Comparison of ENCODE assay signal across 22 cellular contexts in the genomic region with DNA sequence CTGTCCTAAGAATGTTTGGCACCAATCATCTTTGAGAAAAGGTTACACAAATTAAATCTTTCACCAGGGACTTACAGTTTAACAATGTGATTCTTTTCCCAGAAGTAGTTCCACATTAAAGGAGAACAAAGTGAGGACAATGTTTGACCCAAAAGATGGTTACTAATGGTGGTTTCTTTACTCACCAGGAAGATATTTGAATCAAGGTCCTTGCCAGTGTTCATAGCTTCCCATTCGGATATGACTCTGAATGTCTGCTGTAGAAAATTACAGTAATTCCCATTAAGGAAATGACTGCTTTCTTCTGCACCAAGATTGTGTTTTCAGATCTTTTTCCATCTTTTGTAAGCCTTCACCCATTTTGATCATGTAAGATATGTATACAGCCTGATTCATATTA.
DNase-seq lines count a peak whose midpoint lies in the region; ATAC-seq and TF ChIP-seq lines count a peak whose summit lies in the region.
"Had no signal": no experiment of that assay in that cellular context is flagged by ENCODE, and none has a peak within 500 bp of the region (broad histone marks: within the 10 kb centered on the region; RNA-seq: fewer than 3 reads in every experiment).

No MANE protein-coding gene starts in this region.

- H3K4me2 ChIP-seq in IMR-90 (ENCODE audit: low read depth, low read length), result no peak overlapping the region; the same call in 1 of the 2 replicates

- H2BK20ac ChIP-seq in IMR-90 (ENCODE audit: low read depth, low read length), result peak overlapping the region; percentile 81; the same call in 1 of the 2 replicates

- H3K36me3 ChIP-seq in BJ (ENCODE audit: control insufficient read depth, insufficient read depth, low read length) (no peaks in the 10 kb centered on the region), IMR-90 (ENCODE audit: control insufficient read depth, insufficient read depth, low read length) (no peaks in the 10 kb centered on the region), thyroid gland (no peaks in the 10 kb centered on the region)
- H3K36me3 ChIP-seq: colonic mucosa, heart left ventricle, lower lobe of right lung, right lobe of liver, uterus had no signal

- no peak overlapping the region for H2AK5ac ChIP-seq in IMR-90 (ENCODE audit: low read depth, low read length)

- H3K4me1 ChIP-seq in IMR-90 (ENCODE audit: control insufficient read depth, insufficient read depth, low read length) (peaks cover 10% of the 10 kb centered on the region), thyroid gland (peaks cover 7 to 21% of the 10 kb centered on the region in 2 donors)
- H3K4me1 ChIP-seq: colonic mucosa, lower lobe of right lung, right lobe of liver, uterus had no signal

- no peaks in the 10 kb centered on the region for H3K9me3 ChIP-seq in IMR-90 (ENCODE audit: control insufficient read depth, insufficient read depth, low read length)
- H3K9me3 ChIP-seq in thyroid gland, result no peaks in the 10 kb centered on the region
- H3K9me3 ChIP-seq: colonic mucosa, heart left ventricle, lower lobe of right lung, right lobe of liver, uterus had no signal

- no peaks in the 10 kb centered on the region for H4K20me1 ChIP-seq in IMR-90 (ENCODE audit: insufficient read depth, low read length)

- H2BK15ac ChIP-seq in IMR-90 (ENCODE audit: low read depth, low read length), result peak overlapping the region; percentile 57; the same call in 1 of the 3 replicates

- H3K9me1 ChIP-seq in IMR-90 (ENCODE audit: insufficient read depth, low read length), result peaks cover 3% of the 10 kb centered on the region; the same call in 1 of the 2 replicates

- peak overlapping the region; percentile 10; the same call in 1 of the 2 replicates for H3K23ac ChIP-seq in IMR-90 (ENCODE audit: low read depth, low read length)

- no peaks in the 10 kb centered on the region for H3K79me1 ChIP-seq in IMR-90 (ENCODE audit: low read depth in 1 of 2, low read length in 2 of 2)

- peak; percentile 51 for DNase-seq in BJ (ENCODE audit: low read depth)
- DNase-seq in IMR-90, result peak; percentile 83
- DNase-seq in cardiac fibroblast (ENCODE audit: low read depth in 2 of 2), result peak; percentile 36 to 79
- peak; percentile 63 for DNase-seq in kidney tubule cell (ENCODE audit: low spot score)
- no peak for DNase-seq in NCI-H2227 (lab: John Stamatoyannopoulos, UW; ENCODE audit: unreplicated experiment)
- DNase-seq in thyroid gland, result no peak
- DNase-seq in left lobe of liver (ENCODE audit: low spot score), result no peak
- DNase-seq: activated effector memory CD4-positive, alpha-beta T cell treated with anti-CD3 and anti-CD28 coated beads, Interleukin-2, amount 50 U/mL, for 16 hours; Calu3; colonic mucosa; GF-D8; heart left ventricle; immature natural killer cell; lower lobe of right lung; NCI-H1417; NCI-H748 treated with DMSO at 0.1 percent for 48 hours; occipital lobe; right lobe of liver; stimulated activated CD4-positive, alpha-beta T cell treated with anti-CD3 and anti-CD28 coated beads, Interleukin-2, amount 100 ng/mL, for 24 hours; uterus had no signal

- intact Hi-C loops in IMR-90 (cut with micrococcal nuclease) (no loop called here), thyroid gland (cut with DNase I) (no loop called here)

- no TSS peak for BruUV-seq in IMR-90 (replicated peaks; lab: Mats Ljungman, UMichigan)

- H3K18ac ChIP-seq in IMR-90 (ENCODE audit: low read depth, low read length), result no peak overlapping the region; the same call in 1 of the 2 replicates

- H4K8ac ChIP-seq in IMR-90 (ENCODE audit: low read depth in 2 of 2, low read length in 2 of 2), result peak overlapping the region in 1 of 2 experiments; percentile 61; a peak in 1 of 4 replicates

- in situ Hi-C loops in IMR-90 (cut with MboI; ENCODE audit: low sequenced_read_pairs), result no loop called here

- POLR2A ChIA-PET in BJ (lab: Charles Lee) (no interaction called here), IMR-90 (lab: Charles Lee; ENCODE audit: unreplicated experiment) (no interaction called here)

- no peaks in the 10 kb centered on the region for H3K27me3 ChIP-seq in BJ (ENCODE audit: control insufficient read depth, insufficient read depth, low read length)
- H3K27me3 ChIP-seq in IMR-90 (ENCODE audit: control insufficient read depth, insufficient read depth, low read length), result no peaks in the 10 kb centered on the region
- H3K27me3 ChIP-seq in thyroid gland, result no peaks in the 10 kb centered on the region
- H3K27me3 ChIP-seq: colonic mucosa, heart left ventricle, right lobe of liver, uterus had no signal

- H2BK120ac ChIP-seq in IMR-90 (ENCODE audit: low read depth, low read length), result peak overlapping the region; percentile 63; the same call in 1 of the 2 replicates

- CTCF ChIA-PET in BJ (lab: Yijun Ruan, JAX), result interaction anchor here (1.2 to 3.4 kb wide), 2 partner anchors 12 to 561 kb away, joined by 3 to 10 read pairs; no protein-coding TSS in a partner anchor
- CTCF ChIA-PET in IMR-90 (lab: Yijun Ruan, JAX), result interaction anchor here (0.6 kb wide), 1 partner anchor 55 kb away, joined by 4 read pairs; no protein-coding TSS in a partner anchor

- ATAC-seq in IMR-90 (ENCODE audit: low read depth) (peak; percentile 16; the same call in 1 of the 2 replicates), HG03159 (IDR thresholded peaks at IDR 0.05; ENCODE audit: unreplicated experiment) (no peak), left lobe of liver (no peak)
- ATAC-seq: heart left ventricle, lower lobe of right lung, Panc1, right lobe of liver had no signal

- TF ChIP-seq POLR2A in IMR-90 (IDR thresholded peaks at IDR 0.05; ENCODE audit: low read depth, low read length), result no peak
- TF ChIP-seq POLR2A in thyroid gland (IDR thresholded peaks at IDR 0.05), result no peak

- H4K91ac ChIP-seq in IMR-90 (ENCODE audit: insufficient read depth, low read depth, low read length), result 0 out of 2 replicates have a peak overlapping the region, but pooled peaks have one; percentile 22

- H3K9ac ChIP-seq in IMR-90 (ENCODE audit: low read depth, low read length), result no peak overlapping the region

- WGBS in IMR-90 (ENCODE audit: extremely low coverage in 2 of 2, insufficient read length in 1 of 2), 2 experiments, result no CpG with 5 or more reads among the region's 1 CpG
- WGBS in thyroid gland, 2 donors, result 81 to 83% methylated on average over 1 of the region's 1 CpG

- peak overlapping the region; percentile 78 for H2BK5ac ChIP-seq in IMR-90 (ENCODE audit: low read depth, low read length, poor library complexity, severe bottlenecking)

- H3K27ac ChIP-seq in IMR-90 (ENCODE audit: insufficient read depth, low read length) (no peak overlapping the region), thyroid gland (no peak overlapping the region)
- H3K27ac ChIP-seq: colonic mucosa, heart left ventricle, lower lobe of right lung, right lobe of liver, uterus had no signal

- no peak overlapping the region for H2AFZ ChIP-seq in IMR-90 (replicated peaks; ENCODE audit: low read length, poor library complexity)

- dilution Hi-C loops in IMR-90 (cut with HindIII; ENCODE audit: low sequenced_read_pairs, unreplicated experiment), result no loop called here

- no peak for TF ChIP-seq CTCF in BJ (IDR thresholded peaks at IDR 0.05; ENCODE audit: insufficient read depth, low read depth, low read length)
- TF ChIP-seq CTCF in IMR-90 (conservative IDR thresholded peaks at IDR 0.05; ENCODE audit: low read depth, low read length), result no peak
- TF ChIP-seq CTCF in cardiac fibroblast (IDR thresholded peaks at IDR 0.05; ENCODE audit: low read depth, low read length), result no peak
- TF ChIP-seq CTCF in thyroid gland (IDR thresholded peaks at IDR 0.05), result no peak

- H3K56ac ChIP-seq in IMR-90 (ENCODE audit: extremely low read depth, insufficient read depth, low read length), result no peak overlapping the region; the same call in 1 of the 2 replicates

- H3K14ac ChIP-seq in IMR-90 (replicated peaks; ENCODE audit: low read depth, low read length), result peak overlapping the region; percentile 49

- H3K4ac ChIP-seq in IMR-90 (ENCODE audit: low read depth, low read length), result peak overlapping the region; percentile 52; the same call in 1 of the 2 replicates

- no peak for TF ChIP-seq RAD21 in IMR-90 (IDR thresholded peaks at IDR 0.05; ENCODE audit: low read length)

- H4K5ac ChIP-seq in IMR-90 (ENCODE audit: low read depth, low read length), result no peak overlapping the region

- H2AK9ac ChIP-seq in IMR-90 (replicated peaks; ENCODE audit: low read depth, low read length, poor library complexity), result no peak overlapping the region

- H3K4me3 ChIP-seq in BJ (ENCODE audit: low read depth, low read length) (no peak overlapping the region), IMR-90 (ENCODE audit: insufficient read depth, low read depth, low read length) (no peak overlapping the region), cardiac fibroblast (replicated peaks in 1 of 2; ENCODE audit: low read depth in 2 of 2, low read length in 2 of 2) (no peak overlapping the region), thyroid gland (replicated peaks in 1 of 3) (no peak overlapping the region)
- H3K4me3 ChIP-seq: colonic mucosa, heart left ventricle, lower lobe of right lung, right lobe of liver, uterus had no signal

TF ChIP-seq in IMR-90, 13 proteins besides CTCF, POLR2A, EP300 and RAD21 (continues in another document):
- TF ChIP-seq RFX5 (IDR thresholded peaks at IDR 0.05; ENCODE audit: low read depth, low read length) (no peak), BHLHE40 (IDR thresholded peaks at IDR 0.05; ENCODE audit: low read depth, low read length) (no peak), SMC3 (IDR thresholded peaks at IDR 0.05; ENCODE audit: low read depth, low read length) (no peak), CHD1 (IDR thresholded peaks at IDR 0.05; ENCODE audit: low read depth, low read length) (no peak), FOS (IDR thresholded peaks at IDR 0.05; ENCODE audit: low read depth, low read length) (no peak), NFE2L2 (IDR thresholded peaks at IDR 0.05; ENCODE audit: low read depth, low read length) (no peak), MXI1 (IDR thresholded peaks at IDR 0.05; ENCODE audit: borderline replicate concordance, low read depth, low read length) (no peak), CEBPB (IDR thresholded peaks at IDR 0.05; ENCODE audit: low read depth, low read length) (no peak), MAZ (IDR thresholded peaks at IDR 0.05; ENCODE audit: borderline replicate concordance, low read depth, low read length) (no peak), RCOR1 (IDR thresholded peaks at IDR 0.05; ENCODE audit: insufficient replicate concordance, low read length) (no peak), MAFK (IDR thresholded peaks at IDR 0.05; ENCODE audit: low read depth, low read length) (no peak)
- TF ChIP-seq, protein P1, sequence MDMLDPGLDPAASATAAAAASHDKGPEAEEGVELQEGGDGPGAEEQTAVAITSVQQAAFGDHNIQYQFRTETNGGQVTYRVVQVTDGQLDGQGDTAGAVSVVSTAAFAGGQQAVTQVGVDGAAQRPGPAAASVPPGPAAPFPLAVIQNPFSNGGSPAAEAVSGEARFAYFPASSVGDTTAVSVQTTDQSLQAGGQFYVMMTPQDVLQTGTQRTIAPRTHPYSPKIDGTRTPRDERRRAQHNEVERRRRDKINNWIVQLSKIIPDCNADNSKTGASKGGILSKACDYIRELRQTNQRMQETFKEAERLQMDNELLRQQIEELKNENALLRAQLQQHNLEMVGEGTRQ (IDR thresholded peaks at IDR 0.05; ENCODE audit: low read depth, low read length), result no peak

Comparison
In these comparisons a context has a peak if more than half of its experiments do, and no peak if none do; other contexts are left out.
1. DNase-seq: peak in BJ (single experiment), IMR-90 (single experiment), cardiac fibroblast (2 of 2) and kidney tubule cell (single experiment); none in NCI-H2227 (single experiment), thyroid gland (0 of 2) and left lobe of liver (single experiment).